In genomic region chr17:69265873-69266272, GRCh38 we compare ENCODE assay signal across 19 cellular contexts. TPM values are rescaled to one million over a fixed set of nuclear protein-coding genes. Genes with fewer than 3 reads are reported as not detected.
A peak's percentile ranks its signal among the peaks of the same experiment; 100 is the strongest.
DNase-seq lines count a peak whose midpoint lies in the region; ATAC-seq, FAIRE-seq and TF ChIP-seq lines count a peak whose summit lies in the region.
"Had no signal": no experiment of that assay in that cellular context is flagged by ENCODE, and none has a peak within 500 bp of the region (broad histone marks: within the 10 kb centered on the region; RNA-seq: fewer than 3 reads in every experiment).

No MANE protein-coding gene starts in this region.

- 92 to 93% methylated on average over 1 of the region's 1 CpG for WGBS in lower leg skin, 2 donors

- no peak for ATAC-seq in activated CD4-positive, alpha-beta T cell treated with anti-CD3 and anti-CD28 coated beads for 36 hours
- no peak for ATAC-seq in GM21619 (IDR thresholded peaks at IDR 0.05; ENCODE audit: unreplicated experiment)

- no peak for TF ChIP-seq POLR2A in GM12892 (IDR thresholded peaks at IDR 0.05; ENCODE audit: low read depth, low read length)
- no peak for TF ChIP-seq POLR2A in lower leg skin (IDR thresholded peaks at IDR 0.05)

- H3K27me3 Mint-ChIP-seq in activated CD4-positive, alpha-beta T cell treated with anti-CD3 and anti-CD28 coated beads for 36 hours: no peaks in the 10 kb centered on the region
- H3K27me3 Mint-ChIP-seq: CD4-positive, alpha-beta memory T cell; CD4-positive, CD25-positive, alpha-beta regulatory T cell had no signal

- no peaks in the 10 kb centered on the region for H3K4me1 Mint-ChIP-seq in activated CD4-positive, alpha-beta T cell treated with anti-CD3 and anti-CD28 coated beads for 36 hours
- H3K4me1 Mint-ChIP-seq: CD4-positive, alpha-beta memory T cell; CD4-positive, CD25-positive, alpha-beta regulatory T cell; CD8-positive, alpha-beta memory T cell had no signal

- H3K9me3 Mint-ChIP-seq in activated CD4-positive, alpha-beta T cell treated with anti-CD3 and anti-CD28 coated beads for 36 hours (ENCODE audit: low read depth): no peaks in the 10 kb centered on the region
- H3K9me3 Mint-ChIP-seq: CD4-positive, CD25-positive, alpha-beta regulatory T cell; CD8-positive, alpha-beta memory T cell had no signal

- no peak overlapping the region for H3K4me3 ChIP-seq in HEK293 (ENCODE audit: low read depth, low read length)
- H3K4me3 ChIP-seq in lower leg skin (ENCODE audit: low read depth, poor library complexity, severe bottlenecking): no peak overlapping the region
- H3K4me3 ChIP-seq: BLaER1 had no signal

- intact Hi-C loops in lower leg skin (cut with DNase I; ENCODE audit: low total_unique reads): no loop called here
- intact Hi-C loops in activated CD4-positive, alpha-beta T cell treated with anti-CD3 and anti-CD28 coated beads for 36 hours (cut with DNase I, micrococcal nuclease): no loop called here

- no peak for TF ChIP-seq CTCF in HEK293 (tag by site-specific recombination; IDR thresholded peaks at IDR 0.05)
- no peak for TF ChIP-seq CTCF in lower leg skin (IDR thresholded peaks at IDR 0.05)

- no peak overlapping the region for H3K4me3 Mint-ChIP-seq in activated CD4-positive, alpha-beta T cell treated with anti-CD3 and anti-CD28 coated beads for 36 hours
- H3K4me3 Mint-ChIP-seq: CD14-positive monocyte; CD4-positive, alpha-beta memory T cell; CD4-positive, CD25-positive, alpha-beta regulatory T cell; CD8-positive, alpha-beta memory T cell had no signal

- DNase-seq in GM12892 (ENCODE audit: insufficient read length) (no peak), lower leg skin (ENCODE audit: low spot score in 2 of 2) (no peak)
- no peak for DNase-seq in activated CD4-positive, alpha-beta T cell treated with anti-CD3 and anti-CD28 coated beads for 36 hours
- DNase-seq: 8988T; ACHN; BE2C; C1 segment of cervical spinal cord; CD4-positive, alpha-beta memory T cell; CD4-positive, CD25-positive, alpha-beta regulatory T cell; CD8-positive, alpha-beta memory T cell; COR-L47; DMS79 treated with DMSO at 0.1 percent for 48 hours; GF-D8 had no signal

- no peaks in the 10 kb centered on the region for H3K9me3 ChIP-seq in HEK293 (ENCODE audit: control insufficient read depth, insufficient read depth, low read depth, low read length)
- H3K9me3 ChIP-seq: BE2C, BLaER1 had no signal

- CTCF ChIA-PET in HEK293 (lab: Yijun Ruan, JAX): no interaction called here
- CTCF ChIA-PET in activated CD4-positive, alpha-beta T cell treated with anti-CD3 and anti-CD28 coated beads for 36 hours (lab: Charles Lee): interaction anchor here (1.0 kb wide), 1 partner anchor 18 kb away, joined by 3 read pairs; no protein-coding TSS in a partner anchor

- peaks cover 15% of the 10 kb centered on the region for H3K36me3 Mint-ChIP-seq in activated CD4-positive, alpha-beta T cell treated with anti-CD3 and anti-CD28 coated beads for 36 hours (ENCODE audit: low read depth)

- no peak overlapping the region for H3K27ac ChIP-seq in HEK293 (ENCODE audit: extremely low read depth, low read depth, low read length)
- H3K27ac ChIP-seq: BLaER1 had no signal

- peaks cover 0 to 8% of the 10 kb centered on the region in 2 experiments; a peak in 1 of 3 replicates for H3K36me3 ChIP-seq in HEK293 (ENCODE audit: control insufficient read depth in 2 of 2, insufficient read depth in 1 of 2, low read length in 2 of 2)
- H3K36me3 ChIP-seq: BE2C, BLaER1 had no signal

- POLR2A ChIA-PET in HEK293 (lab: Yijun Ruan, JAX): no interaction called here
- POLR2A ChIA-PET in activated CD4-positive, alpha-beta T cell treated with anti-CD3 and anti-CD28 coated beads for 36 hours (lab: Charles Lee): no interaction called here

- FAIRE-seq in GM12892 (lab: Jason Lieb, UNC): peak; percentile 30
- FAIRE-seq: GM12891, GM18507 had no signal

- H3K4me1 ChIP-seq in HEK293 (ENCODE audit: control insufficient read depth, insufficient read depth, low read length): no peaks in the 10 kb centered on the region
- H3K4me1 ChIP-seq: BE2C, BLaER1 had no signal

- no peak overlapping the region for H3K27ac Mint-ChIP-seq in activated CD4-positive, alpha-beta T cell treated with anti-CD3 and anti-CD28 coated beads for 36 hours
- H3K27ac Mint-ChIP-seq: CD14-positive monocyte; CD4-positive, alpha-beta memory T cell; CD4-positive, CD25-positive, alpha-beta regulatory T cell; CD8-positive, alpha-beta memory T cell had no signal

TF ChIP-seq in HEK293, 187 proteins besides CTCF, POLR2A, EP300 and RAD21:
- TF ChIP-seq ZNF114 (tag by site-specific recombination; IDR thresholded peaks at IDR 0.05) (no peak), ZNF146 (tag by site-specific recombination; IDR thresholded peaks at IDR 0.05) (peak; percentile 62)

RNA-seq across cellular contexts. Expression of gene ABCA10, which starts 37.2 kb away (rescaled TPM):
- 3.3 TPM for polyA plus RNA-seq in GM12892 (2012; ENCODE audit: missing spikeins)
- 1 to 10 TPM; 1.9 to 8.9 (median 3.6) TPM for total RNA-seq in lower leg skin
- under 1 TPM; 0.27 to 0.32 TPM for total RNA-seq in activated CD4-positive, alpha-beta T cell treated with anti-CD3 and anti-CD28 coated beads for 36 hours
- polyA plus RNA-seq: CD4-positive, alpha-beta memory T cell; CD8-positive, alpha-beta memory T cell had no signal
